ENCODE assay signal across 8 cellular contexts in genomic region chr14:103056322-103057027, GRCh38. TPM values are rescaled to one million over a fixed set of nuclear protein-coding genes. Genes with fewer than 3 reads are reported as not detected.
DNase-seq lines count a peak whose midpoint lies in the region; ATAC-seq and TF ChIP-seq lines count a peak whose summit lies in the region.

No MANE protein-coding gene starts in this region.

- peak overlapping the region; percentile 97 for H3K4ac ChIP-seq in IMR-90 (ENCODE audit: low read depth, low read length)

- H3K36me3 ChIP-seq in IMR-90 (ENCODE audit: control insufficient read depth, insufficient read depth, low read length) (peaks cover 5% of the 10 kb centered on the region; the same call in 1 of the 2 replicates), heart right ventricle (peaks cover 0 to 15% (median 0%) of the 10 kb centered on the region in 9 donors), psoas muscle (ENCODE audit: insufficient read depth in 1 of 2, low read depth in 1 of 2) (no peaks in the 10 kb centered on the region)

- WGBS in IMR-90 (ENCODE audit: extremely low coverage in 2 of 2, insufficient read length in 1 of 2), 2 experiments = 0% methylated on average over 27 of the region's 50 CpGs; no CpG with 5 or more reads in 1 of the 2 experiments
- WGBS in heart right ventricle, 2 donors = 0 to 1% methylated on average over 37 to 50 of the region's 50 CpGs
- WGBS in psoas muscle, 3 donors = 1 to 2% (median 2%) methylated on average over 27 to 50 of the region's 50 CpGs

- H3K36me3 Mint-ChIP-seq in activated T-helper 2 cell treated with anti-CD3 and anti-CD28 coated beads, Interferon-gamma antibody, Interleukin-2, Interleukin-4, amounts not matched to agents 10 μg/mL and 5 μg/mL and 100 μg/mL, durations not matched to agents 14 hours and 24 hours and 36 hours (ENCODE audit: low read depth) = no peaks in the 10 kb centered on the region

- peak overlapping the region; percentile 97 for H3K4me2 ChIP-seq in IMR-90 (ENCODE audit: low read depth, low read length)

- peak overlapping the region; percentile 97 for H3K27ac ChIP-seq in IMR-90 (ENCODE audit: insufficient read depth, low read length)
- H3K27ac ChIP-seq in heart right ventricle = peak overlapping the region; percentile 95 to 100 (median 97)
- peak overlapping the region; percentile 91 for H3K27ac ChIP-seq in psoas muscle

- ATAC-seq in IMR-90 (ENCODE audit: low read depth) = peak; percentile 12
- ATAC-seq in heart right ventricle = peak; percentile 41 to 87 (median 71)
- ATAC-seq in psoas muscle = peak in 1 of 4 donors; percentile 21
- no peak for ATAC-seq in GM21515 (IDR thresholded peaks at IDR 0.05; ENCODE audit: unreplicated experiment)

- H3K4me1 ChIP-seq in IMR-90 (ENCODE audit: control insufficient read depth, insufficient read depth, low read length) (peaks cover 10% of the 10 kb centered on the region), heart right ventricle (peaks cover 12 to 63% (median 49%) of the 10 kb centered on the region in 9 donors), psoas muscle (peaks cover 38% of the 10 kb centered on the region)

- no peak for TF ChIP-seq CTCF in IMR-90 (conservative IDR thresholded peaks at IDR 0.05; ENCODE audit: low read depth, low read length)
- TF ChIP-seq CTCF in heart right ventricle (IDR thresholded peaks at IDR 0.05) = no peak
- TF ChIP-seq CTCF in psoas muscle (IDR thresholded peaks at IDR 0.05) = peak; percentile 23

- H3K56ac ChIP-seq in IMR-90 (ENCODE audit: extremely low read depth, insufficient read depth, low read length) = peak overlapping the region; percentile 51; the same call in 1 of the 2 replicates

- H3K9me3 ChIP-seq in IMR-90 (ENCODE audit: control insufficient read depth, insufficient read depth, low read length) (no peaks in the 10 kb centered on the region), heart right ventricle (no peaks in the 10 kb centered on the region), psoas muscle (no peaks in the 10 kb centered on the region)

- peak overlapping the region; percentile 94 for H4K5ac ChIP-seq in IMR-90 (ENCODE audit: low read depth, low read length)

- H3K9me3 Mint-ChIP-seq in activated T-helper 2 cell treated with anti-CD3 and anti-CD28 coated beads, Interferon-gamma antibody, Interleukin-2, Interleukin-4, amounts not matched to agents 10 μg/mL and 5 μg/mL and 100 μg/mL, durations not matched to agents 14 hours and 24 hours and 36 hours = no peaks in the 10 kb centered on the region

- H3K4me3 ChIP-seq in IMR-90 (ENCODE audit: insufficient read depth, low read depth, low read length) (peak overlapping the region; percentile 100), heart right ventricle (peak overlapping the region; percentile 85 to 100 (median 98)), psoas muscle (peak overlapping the region; percentile 97)

- peak overlapping the region; percentile 76 for H3K23ac ChIP-seq in IMR-90 (ENCODE audit: low read depth, low read length)

- no peak for TF ChIP-seq RAD21 in IMR-90 (IDR thresholded peaks at IDR 0.05; ENCODE audit: low read length)

- H3K9me1 ChIP-seq in IMR-90 (ENCODE audit: insufficient read depth, low read length) = peaks cover 3% of the 10 kb centered on the region

- peaks cover 20 to 61% of the 10 kb centered on the region in 2 experiments for H3K79me1 ChIP-seq in IMR-90 (ENCODE audit: low read depth in 1 of 2, low read length in 2 of 2)

- H2BK20ac ChIP-seq in IMR-90 (ENCODE audit: low read depth, low read length) = no peak overlapping the region

- CTCF ChIA-PET in IMR-90 (lab: Yijun Ruan, JAX) = interaction anchor here (0.7 kb wide), 1 partner anchor 185 kb away, joined by 3 read pairs; no protein-coding TSS in a partner anchor

- H3K14ac ChIP-seq in IMR-90 (replicated peaks; ENCODE audit: low read depth, low read length) = peak overlapping the region; percentile 96

- peak overlapping the region; percentile 87; the same call in 1 of the 2 replicates for H4K91ac ChIP-seq in IMR-90 (ENCODE audit: insufficient read depth, low read depth, low read length)

- peak overlapping the region; percentile 98 for H2AK5ac ChIP-seq in IMR-90 (ENCODE audit: low read depth, low read length)

- no peak overlapping the region for H2BK15ac ChIP-seq in IMR-90 (ENCODE audit: low read depth, low read length)

- intact Hi-C loops in IMR-90 (cut with micrococcal nuclease) = loop anchor here (5.0 to 10.0 kb wide), 3 partner anchors 34 to 362 kb away; no protein-coding TSS in a partner anchor
- intact Hi-C loops in activated T-helper 2 cell treated with anti-CD3 and anti-CD28 coated beads, Interferon-gamma antibody, Interleukin-2, Interleukin-4, amounts not matched to agents 10 μg/mL and 5 μg/mL and 100 μg/mL, durations not matched to agents 14 hours and 24 hours and 36 hours (cut with micrococcal nuclease) = no loop called here
- intact Hi-C loops in heart right ventricle (cut with DNase I) = loop anchor here in 3 of 10 donors (1.0 to 10.0 kb wide), 5 partner anchors 18 to 788 kb away; partner anchors contain the start of genes PPP1R13B (in 1 of the 3) and RCOR1 (in 1 of the 3)
- intact Hi-C loops in psoas muscle (cut with DNase I) = no loop called here

- H4K8ac ChIP-seq in IMR-90 (ENCODE audit: low read depth in 2 of 2, low read length in 2 of 2) = peak overlapping the region; percentile 55 to 90; a peak in 2 of 4 replicates

- dilution Hi-C loops in IMR-90 (cut with HindIII; ENCODE audit: low sequenced_read_pairs, unreplicated experiment) = no loop called here

- H3K4me3 Mint-ChIP-seq in activated T-helper 2 cell treated with anti-CD3 and anti-CD28 coated beads, Interferon-gamma antibody, Interleukin-2, Interleukin-4, amounts not matched to agents 10 μg/mL and 5 μg/mL and 100 μg/mL, durations not matched to agents 14 hours and 24 hours and 36 hours (ENCODE audit: low read depth) = peak overlapping the region; percentile 68

- POLR2A ChIA-PET in IMR-90 (lab: Charles Lee; ENCODE audit: unreplicated experiment) = no interaction called here

- peak; percentile 15 for TF ChIP-seq POLR2A in IMR-90 (IDR thresholded peaks at IDR 0.05; ENCODE audit: low read depth, low read length)

- peaks cover 47% of the 10 kb centered on the region for H3K27me3 Mint-ChIP-seq in activated T-helper 2 cell treated with anti-CD3 and anti-CD28 coated beads, Interferon-gamma antibody, Interleukin-2, Interleukin-4, amounts not matched to agents 10 μg/mL and 5 μg/mL and 100 μg/mL, durations not matched to agents 14 hours and 24 hours and 36 hours (ENCODE audit: low read depth)

- BruUV-seq in IMR-90 (replicated peaks; lab: Mats Ljungman, UMichigan) = no TSS peak

- peak overlapping the region; percentile 84 for H2AFZ ChIP-seq in IMR-90 (replicated peaks; ENCODE audit: low read length, poor library complexity)

- H3K4me1 Mint-ChIP-seq in activated T-helper 2 cell treated with anti-CD3 and anti-CD28 coated beads, Interferon-gamma antibody, Interleukin-2, Interleukin-4, amounts not matched to agents 10 μg/mL and 5 μg/mL and 100 μg/mL, durations not matched to agents 14 hours and 24 hours and 36 hours (ENCODE audit: low read depth) = no peaks in the 10 kb centered on the region

- H4K20me1 ChIP-seq in IMR-90 (ENCODE audit: insufficient read depth, low read length) = peaks cover 49% of the 10 kb centered on the region

- peak overlapping the region; percentile 85 for H3K18ac ChIP-seq in IMR-90 (ENCODE audit: low read depth, low read length)

- no peak overlapping the region; the same call in 1 of the 2 replicates for H2BK120ac ChIP-seq in IMR-90 (ENCODE audit: low read depth, low read length)

- peak; percentile 2 for DNase-seq in DMS153 (lab: John Stamatoyannopoulos, UW)
- DNase-seq in DMS153 treated with DMSO at 0.1 percent for 48 hours (lab: John Stamatoyannopoulos, UW; ENCODE audit: unreplicated experiment) = no peak
- DNase-seq in IMR-90 = peak; percentile 55
- no peak for DNase-seq in activated T-helper 2 cell treated with anti-CD3 and anti-CD28 coated beads, Interferon-gamma antibody, Interleukin-2, Interleukin-4, amounts not matched to agents 10 μg/mL and 5 μg/mL and 100 μg/mL, durations not matched to agents 14 hours and 24 hours and 36 hours (ENCODE audit: low spot score)
- peak; percentile 82 to 91 for DNase-seq in heart right ventricle
- peak; percentile 82 to 85 for DNase-seq in psoas muscle
- DNase-seq in globus pallidus (ENCODE audit: low spot score) = no peak

- peak overlapping the region; percentile 100 for H3K9ac ChIP-seq in IMR-90 (ENCODE audit: low read depth, low read length)

- H3K27me3 ChIP-seq in IMR-90 (ENCODE audit: control insufficient read depth, insufficient read depth, low read length) (no peaks in the 10 kb centered on the region), heart right ventricle (peaks cover 0 to 30% (median 0%) of the 10 kb centered on the region in 7 donors), psoas muscle (ENCODE audit: insufficient read depth in 3 of 3, low read length in 2 of 3) (no peaks in the 10 kb centered on the region)

- in situ Hi-C loops in IMR-90 (cut with MboI; ENCODE audit: low sequenced_read_pairs) = no loop called here

- H3K27ac Mint-ChIP-seq in activated T-helper 2 cell treated with anti-CD3 and anti-CD28 coated beads, Interferon-gamma antibody, Interleukin-2, Interleukin-4, amounts not matched to agents 10 μg/mL and 5 μg/mL and 100 μg/mL, durations not matched to agents 14 hours and 24 hours and 36 hours = no peak overlapping the region

- peak overlapping the region; percentile 99 for H2AK9ac ChIP-seq in IMR-90 (replicated peaks; ENCODE audit: low read depth, low read length, poor library complexity)

- peak overlapping the region; percentile 91 for H2BK5ac ChIP-seq in IMR-90 (ENCODE audit: low read depth, low read length, poor library complexity, severe bottlenecking)

RNA-seq across cellular contexts. Expression of gene CDC42BPB, which starts 0.9 kb away (rescaled TPM):
- 48.0 and 49.1 TPM in 2 replicates for total RNA-seq in IMR-90 (2012; rRNA removed)
- polyA plus RNA-seq in IMR-90 (2012; rRNA removed) = 73.6 and 81.4 TPM in 2 replicates
- 45.7 and 64.7 TPM in 2 replicates for polyA plus RNA-seq in IMR-90 (2012; cell fraction: cytosol; rRNA removed)
- polyA plus RNA-seq in IMR-90 (2012; cell fraction: nucleus; rRNA removed; ENCODE audit: low replicate concordance) = 168 and 207 TPM in 2 replicates
- total RNA-seq in activated T-helper 2 cell treated with anti-CD3 and anti-CD28 coated beads, Interferon-gamma antibody, Interleukin-2, Interleukin-4, amounts not matched to agents 10 μg/mL and 5 μg/mL and 100 μg/mL, durations not matched to agents 14 hours and 24 hours and 36 hours = 2.3 and 3.5 TPM in 2 replicates
- 10 to 100 TPM; 60.8 to 83.6 (median 70.1) TPM for total RNA-seq in heart right ventricle
- polyA plus RNA-seq in heart right ventricle = 10 to 100 TPM; 29.6 to 31.2 TPM
- 10 to 100 TPM; 34.2 to 57.4 (median 40.1) TPM for total RNA-seq in psoas muscle
- polyA plus RNA-seq in psoas muscle = 10 to 100 TPM; 20.2 to 43.8 (median 39.6) TPM

RNA-seq across cellular contexts. Expression of gene LBHD2, which starts 27.5 kb away (rescaled TPM):
- not detected in 2 replicates for total RNA-seq in IMR-90 (2012; rRNA removed)
- not detected in 2 replicates for polyA plus RNA-seq in IMR-90 (2012; rRNA removed)
- 0.18 TPM in 1 of 2 replicates, not detected in the other for polyA plus RNA-seq in IMR-90 (2012; cell fraction: cytosol; rRNA removed)
- polyA plus RNA-seq in IMR-90 (2012; cell fraction: nucleus; rRNA removed; ENCODE audit: low replicate concordance) = not detected in 2 replicates
- total RNA-seq in activated T-helper 2 cell treated with anti-CD3 and anti-CD28 coated beads, Interferon-gamma antibody, Interleukin-2, Interleukin-4, amounts not matched to agents 10 μg/mL and 5 μg/mL and 100 μg/mL, durations not matched to agents 14 hours and 24 hours and 36 hours = not detected in 2 replicates
- total RNA-seq in heart right ventricle = not detected
- polyA plus RNA-seq in heart right ventricle = under 1 TPM in 1 of 2 donors, not detected in 1; 0.19 TPM
- not detected for total RNA-seq in psoas muscle
- not detected for polyA plus RNA-seq in psoas muscle

RNA-seq across cellular contexts. Expression of gene EXOC3L4, which starts 38.0 kb away (rescaled TPM):
- total RNA-seq in IMR-90 (2012; rRNA removed) = not detected in 2 replicates
- not detected in 2 replicates for polyA plus RNA-seq in IMR-90 (2012; rRNA removed)
- polyA plus RNA-seq in IMR-90 (2012; cell fraction: cytosol; rRNA removed) = 0.14 TPM in 1 of 2 replicates, not detected in the other
- 0.72 and 0.85 TPM in 2 replicates for polyA plus RNA-seq in IMR-90 (2012; cell fraction: nucleus; rRNA removed; ENCODE audit: low replicate concordance)
- total RNA-seq in activated T-helper 2 cell treated with anti-CD3 and anti-CD28 coated beads, Interferon-gamma antibody, Interleukin-2, Interleukin-4, amounts not matched to agents 10 μg/mL and 5 μg/mL and 100 μg/mL, durations not matched to agents 14 hours and 24 hours and 36 hours = not detected in 2 replicates
- 1 to 10 TPM in 2 of 10 donors, under 1 TPM in 4, not detected in 4; 0.16 to 2.0 (median 0.48) TPM for total RNA-seq in heart right ventricle
- polyA plus RNA-seq in heart right ventricle = 1 to 10 TPM in 1 of 2 donors, under 1 TPM in 1; 0.51 to 1.2 TPM
- total RNA-seq in psoas muscle = under 1 TPM in 2 of 4 donors, not detected in 2; 0.23 to 0.30 TPM
- polyA plus RNA-seq in psoas muscle = under 1 TPM in 2 of 3 donors, not detected in 1; 0.12 to 0.33 TPM

Comparison
In these comparisons a context has a peak if more than half of its experiments do, and no peak if none do; other contexts are left out.
1. DNase-seq: peak in DMS153 (single experiment), IMR-90 (single experiment), heart right ventricle (2 of 2) and psoas muscle (2 of 2); none in DMS153 treated with DMSO at 0.1 percent for 48 hours (single experiment), activated T-helper 2 cell treated with anti-CD3 and anti-CD28 coated beads, Interferon-gamma antibody, Interleukin-2, Interleukin-4, amounts not matched to agents 10 μg/mL and 5 μg/mL and 100 μg/mL, durations not matched to agents 14 hours and 24 hours and 36 hours (single experiment) and globus pallidus (single experiment).
2. Peak in every context shown above with its lines, with median percentiles within 50 percentile points of each other: H3K27ac ChIP-seq and H3K4me3 ChIP-seq.